ENCODE assay signal across 25 cellular contexts in the genomic region with DNA sequence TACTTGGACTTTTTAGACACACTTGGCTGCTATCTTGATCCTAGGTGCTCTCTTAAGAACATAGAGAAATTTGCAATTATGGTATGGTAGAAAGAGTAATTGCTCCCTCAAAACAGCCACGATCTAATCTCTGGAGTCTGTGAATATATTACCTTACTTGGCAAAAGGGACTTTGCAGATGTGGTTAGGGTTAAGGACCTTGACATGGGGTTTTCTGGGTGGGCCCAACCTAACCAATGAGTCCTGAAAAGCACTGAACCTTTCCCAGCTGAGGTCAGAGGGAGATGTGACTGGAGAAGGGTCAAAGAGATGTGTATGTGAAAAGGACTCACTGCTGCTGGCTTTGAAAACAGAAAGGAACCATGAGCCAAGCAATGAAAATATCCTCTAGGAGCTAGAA.
"Had no signal": no experiment of that assay in that cellular context is flagged by ENCODE, and none has a peak within 500 bp of the region (broad histone marks: within the 10 kb centered on the region; RNA-seq: fewer than 3 reads in every experiment).

No MANE protein-coding gene starts in this region.

- H3K36me3 ChIP-seq: ovary, tibial artery had no signal

- H3K9me3 Mint-ChIP-seq: naive thymus-derived CD4-positive, alpha-beta T cell; nephron; type B pancreatic cell had no signal

- H3K4me1 ChIP-seq: testis, tibial artery had no signal

- H3K4me2 ChIP-seq: smooth muscle cell had no signal

- H3K27ac Mint-ChIP-seq: naive thymus-derived CD4-positive, alpha-beta T cell; nephron; type B pancreatic cell had no signal

- H3K4me3 Mint-ChIP-seq: naive thymus-derived CD4-positive, alpha-beta T cell; nephron; type B pancreatic cell had no signal

- H3K9me3 ChIP-seq: ovary, testis, tibial artery had no signal

- DNase-seq: dorsolateral prefrontal cortex; effector CD4-positive, alpha-beta T cell; hypothalamus; mesenchymal stem cell; midbrain; naive thymus-derived CD4-positive, alpha-beta T cell; occipital lobe; ovary; posterior cingulate gyrus; stimulated activated CD4-positive, alpha-beta T cell treated with anti-CD3 and anti-CD28 coated beads, Interleukin-12 subunit alpha, Interleukin-12 subunit beta, amount 100 ng/mL, for 4 hours; stimulated activated CD4-positive, alpha-beta T cell treated with anti-CD3 and anti-CD28 coated beads, Interleukin-1b, Interleukin-23, amount 100 ng/mL, for 48 hours; stimulated activated CD4-positive, alpha-beta T cell treated with anti-CD3 and anti-CD28 coated beads, Interleukin-4, amount 100 ng/mL, for 1 hour; stimulated activated CD8-positive, alpha-beta memory T cell treated with anti-CD3 and anti-CD28 coated beads, Interleukin-4, amount 100 ng/mL, for 48 hours; stimulated activated naive CD8-positive, alpha-beta T cell treated with anti-CD3 and anti-CD28 coated beads, Interleukin-15, Interleukin-2, amounts not matched to agents 100 U/mL and 50 U/mL, for 24 hours; substantia nigra; testis; tibial artery had no signal

- H3K4me1 Mint-ChIP-seq: naive thymus-derived CD4-positive, alpha-beta T cell; nephron had no signal

- H3K4me3 ChIP-seq: dorsolateral prefrontal cortex, ovary, smooth muscle cell, testis, tibial artery had no signal

- FAIRE-seq: colon, frontal cortex, keratinocyte, urothelium cell line had no signal

- H3K27ac ChIP-seq: dorsolateral prefrontal cortex, ovary, testis, tibial artery had no signal

- ATAC-seq: naive thymus-derived CD4-positive, alpha-beta T cell; sciatic nerve; stimulated activated naive CD8-positive, alpha-beta T cell treated with anti-CD3 and anti-CD28 coated beads, Interleukin-15, Interleukin-2, amounts not matched to agents 100 U/mL and 50 U/mL, for 24 hours had no signal

- H3K27me3 Mint-ChIP-seq: naive thymus-derived CD4-positive, alpha-beta T cell; type B pancreatic cell had no signal

- H3K27me3 ChIP-seq: dorsolateral prefrontal cortex, ovary, testis, tibial artery had no signal

- H3K36me3 Mint-ChIP-seq: naive thymus-derived CD4-positive, alpha-beta T cell; type B pancreatic cell had no signal
